In genomic region chr6:52663120-52663934, GRCh38 we compare ENCODE assay signal across 8 cellular contexts. TPM values are rescaled to one million over a fixed set of nuclear protein-coding genes. Genes with fewer than 3 reads are reported as not detected.
DNase-seq lines count a peak whose midpoint lies in the region; ATAC-seq and TF ChIP-seq lines count a peak whose summit lies in the region.

No MANE protein-coding gene starts in this region.

- H3K27ac Mint-ChIP-seq in GM23338: no peak overlapping the region
- no peak overlapping the region for H3K27ac Mint-ChIP-seq in activated naive CD8-positive, alpha-beta T cell treated with anti-CD3 and anti-CD28 coated beads, Interleukin-2, amount 10 ng/mL, durations not matched to agents 7 days and 5 days

- TF ChIP-seq CTCF in GM23338 (conservative IDR thresholded peaks at IDR 0.05; ENCODE audit: low read depth in 2 of 2) (peak; percentile 89 to 95), prostate gland (IDR thresholded peaks at IDR 0.05) (peak; percentile 37 to 90 (median 80))

- H3K4me2 ChIP-seq in GM23338: peak overlapping the region; percentile 74

- H3K9me2 ChIP-seq in GM23338 (ENCODE audit: insufficient read depth): no peaks in the 10 kb centered on the region

- in situ Hi-C loops in SK-MEL-5 (cut with HindIII; ENCODE audit: low pct_unique_long_range_greater_than_20kb, low sequenced_read_pairs): loop anchor here (25.0 kb wide), 1 partner anchor 251 kb away; the partner anchor contains the start of gene EFHC1

- H4K20me1 ChIP-seq in GM23338 (replicated peaks; ENCODE audit: insufficient read depth): no peaks in the 10 kb centered on the region

- H2AFZ ChIP-seq in GM23338: peak overlapping the region; percentile 28; the same call in 1 of the 2 replicates

- H3K4me3 ChIP-seq in GM23338 (peak overlapping the region; percentile 55), prostate gland (peak overlapping the region; percentile 55 to 64)

- no peaks in the 10 kb centered on the region; the same call in 1 of the 2 replicates for H3K79me2 ChIP-seq in GM23338 (replicated peaks; ENCODE audit: insufficient read depth)

- no peaks in the 10 kb centered on the region for H3K4me1 Mint-ChIP-seq in GM23338
- H3K4me1 Mint-ChIP-seq in activated naive CD8-positive, alpha-beta T cell treated with anti-CD3 and anti-CD28 coated beads, Interleukin-2, amount 10 ng/mL, durations not matched to agents 7 days and 5 days: peaks cover 3% of the 10 kb centered on the region

- H3K27me3 Mint-ChIP-seq in GM23338 (ENCODE audit: insufficient read depth, low read depth, poor library complexity): no peaks in the 10 kb centered on the region
- peaks cover 3% of the 10 kb centered on the region for H3K27me3 Mint-ChIP-seq in activated naive CD8-positive, alpha-beta T cell treated with anti-CD3 and anti-CD28 coated beads, Interleukin-2, amount 10 ng/mL, durations not matched to agents 7 days and 5 days

- H3K4me3 Mint-ChIP-seq in GM23338: no peak overlapping the region
- no peak overlapping the region for H3K4me3 Mint-ChIP-seq in activated naive CD8-positive, alpha-beta T cell treated with anti-CD3 and anti-CD28 coated beads, Interleukin-2, amount 10 ng/mL, durations not matched to agents 7 days and 5 days

- peaks cover 13% of the 10 kb centered on the region for H3K27me3 ChIP-seq in GM23338 (ENCODE audit: insufficient read depth)
- no peaks in the 10 kb centered on the region for H3K27me3 ChIP-seq in prostate gland (replicated peaks; ENCODE audit: insufficient read depth)

- no peaks in the 10 kb centered on the region for H3K9me3 Mint-ChIP-seq in GM23338
- no peaks in the 10 kb centered on the region for H3K9me3 Mint-ChIP-seq in activated naive CD8-positive, alpha-beta T cell treated with anti-CD3 and anti-CD28 coated beads, Interleukin-2, amount 10 ng/mL, durations not matched to agents 7 days and 5 days

- POLR2A ChIA-PET in activated naive CD8-positive, alpha-beta T cell treated with anti-CD3 and anti-CD28 coated beads, Interleukin-2, amount 10 ng/mL, durations not matched to agents 7 days and 5 days (lab: Charles Lee): interaction anchor here (1.0 kb wide), 1 partner anchor 9 kb away, joined by 3 read pairs; no protein-coding TSS in a partner anchor

- H3F3A ChIP-seq in GM23338 (replicated peaks; ENCODE audit: low read depth): no peaks in the 10 kb centered on the region

- DNase-seq in DMS53 treated with DMSO at 0.1 percent for 48 hours (lab: John Stamatoyannopoulos, UW; ENCODE audit: unreplicated experiment) (peak; percentile 70), GM23338 (ENCODE audit: low spot score) (peak; percentile 80), M059J (ENCODE audit: low read depth) (peak; percentile 82), SK-MEL-5 (ENCODE audit: low read depth, low spot score) (peak; percentile 72), left cardiac atrium (peak; percentile 35), prostate gland (ENCODE audit: low spot score) (peak; percentile 46)
- peak; percentile 40 for DNase-seq in activated naive CD8-positive, alpha-beta T cell treated with anti-CD3 and anti-CD28 coated beads, Interleukin-2, amount 10 ng/mL, durations not matched to agents 7 days and 5 days

- no peaks in the 10 kb centered on the region for H3K9me3 ChIP-seq in prostate gland

- WGBS in prostate gland: 31% methylated on average over 12 of the region's 12 CpGs

- H3K4me1 ChIP-seq in GM23338 (ENCODE audit: insufficient read depth) (peaks cover 10% of the 10 kb centered on the region; the same call in 1 of the 2 replicates), prostate gland (replicated peaks) (no peaks in the 10 kb centered on the region)

- H3K27ac ChIP-seq in GM23338 (ENCODE audit: low read depth) (no peak overlapping the region), prostate gland (peak overlapping the region in 1 of 2 donors; percentile 75)

- 0 out of 2 replicates have a peak, but pooled peaks cover 8% of the 10 kb centered on the region for H3K36me3 ChIP-seq in GM23338 (ENCODE audit: insufficient read depth)
- no peaks in the 10 kb centered on the region for H3K36me3 ChIP-seq in prostate gland

- peaks cover 10% of the 10 kb centered on the region; the same call in 1 of the 3 replicates for H3K36me3 Mint-ChIP-seq in GM23338 (ENCODE audit: low read depth)
- H3K36me3 Mint-ChIP-seq in activated naive CD8-positive, alpha-beta T cell treated with anti-CD3 and anti-CD28 coated beads, Interleukin-2, amount 10 ng/mL, durations not matched to agents 7 days and 5 days: peaks cover 3% of the 10 kb centered on the region

- ATAC-seq in GM23338 (peak; percentile 15; the same call in 1 of the 3 replicates), left cardiac atrium (peak; percentile 51 to 69), HG03565 (IDR thresholded peaks at IDR 0.05; ENCODE audit: unreplicated experiment) (no peak)
- peak; percentile 22 for ATAC-seq in activated naive CD8-positive, alpha-beta T cell treated with anti-CD3 and anti-CD28 coated beads, Interleukin-2, amount 10 ng/mL, durations not matched to agents 7 days and 5 days (ENCODE audit: low read depth)

- intact Hi-C loops in left cardiac atrium (cut with DNase I) (loop anchor here (1.0 to 10.0 kb wide), 5 partner anchors 161 to 379 kb away; partner anchors contain the start of gene MCM3 (in 1 of the 2)), prostate gland (cut with DNase I) (loop anchor here (10.0 kb wide), 2 partner anchors 89 to 169 kb away; partner anchors contain the start of gene TRAM2)

- no peak for TF ChIP-seq POLR2A in prostate gland (IDR thresholded peaks at IDR 0.05)

TF ChIP-seq in GM23338, 12 proteins besides CTCF, POLR2A, EP300 and RAD21 (continues in another document):
- TF ChIP-seq ZNF462 (CRISPR knock-in tag; IDR thresholded peaks at IDR 0.05): no peak

RNA-seq across cellular contexts. Expression of gene TMEM14A, which starts 7.6 kb away (rescaled TPM):
- total RNA-seq in GM23338 (2014; rRNA removed; shearing (Covaris generic)): 13.9 and 19.8 TPM in 2 replicates
- 36.0 and 39.3 TPM in 2 replicates for polyA plus RNA-seq in GM23338 (2016; fragmentation: Nextera tagmentation; extraction: Ambion mirVana)
- 124 and 158 TPM in 2 replicates for total RNA-seq in M059J (2014; rRNA removed; shearing (Covaris generic))
- total RNA-seq in SK-MEL-5 (2014; rRNA removed; shearing (Covaris generic)): 58.5 and 61.2 TPM in 2 replicates
- 38.8 and 44.0 TPM in 2 replicates for polyA plus RNA-seq in SK-MEL-5 (2015; cell fraction: cytosol; rRNA removed)
- 23.3 and 28.5 TPM in 2 replicates for polyA plus RNA-seq in SK-MEL-5 (2015; cell fraction: nucleus; rRNA removed)
- 10 to 100 TPM; 18.6 to 19.0 TPM for total RNA-seq in activated naive CD8-positive, alpha-beta T cell treated with anti-CD3 and anti-CD28 coated beads, Interleukin-2, amount 10 ng/mL, durations not matched to agents 7 days and 5 days
- total RNA-seq in left cardiac atrium (10 to 100 TPM in 1 of 2 donors, 1 to 10 TPM in 1; 7.9 to 13.3 TPM), prostate gland (10 to 100 TPM; 55.6 to 56.4 TPM)
